In genomic region chr10:96588601-96589419, GRCh38 we compare ENCODE assay signal across 9 cellular contexts. TPM values are rescaled to one million over a fixed set of nuclear protein-coding genes. Genes with fewer than 3 reads are reported as not detected.
DNase-seq lines count a peak whose midpoint lies in the region; ATAC-seq and TF ChIP-seq lines count a peak whose summit lies in the region.
"Had no signal": no experiment of that assay in that cellular context is flagged by ENCODE, and none has a peak within 500 bp of the region (broad histone marks: within the 10 kb centered on the region; RNA-seq: fewer than 3 reads in every experiment).

No MANE protein-coding gene starts in this region.

- H2BK5ac ChIP-seq in IMR-90 (ENCODE audit: low read depth, low read length, poor library complexity, severe bottlenecking) = no peak overlapping the region

- ATAC-seq in GM18909 (IDR thresholded peaks at IDR 0.05; ENCODE audit: poor library complexity, unreplicated experiment) (peak; percentile 46), IMR-90 (ENCODE audit: low read depth) (no peak)
- ATAC-seq: T-helper 17 cell had no signal

- H3K79me2 ChIP-seq in hepatocyte = peaks cover 29% of the 10 kb centered on the region

- in situ Hi-C loops in Caki2 (cut with HindIII; ENCODE audit: low pct_unique_long_range_greater_than_20kb, low sequenced_read_pairs) (no loop called here), IMR-90 (cut with MboI; ENCODE audit: low sequenced_read_pairs) (no loop called here)

- no peak overlapping the region; the same call in 1 of the 2 replicates for H2AK5ac ChIP-seq in IMR-90 (ENCODE audit: low read depth, low read length)

- H3K36me3 ChIP-seq in IMR-90 (ENCODE audit: control insufficient read depth, insufficient read depth, low read length) (no peaks in the 10 kb centered on the region), hepatocyte (replicated peaks; ENCODE audit: insufficient read depth, low read depth) (no peaks in the 10 kb centered on the region), MG63 (peaks cover 15% of the 10 kb centered on the region)

- H4K8ac ChIP-seq in IMR-90 (ENCODE audit: low read depth in 2 of 2, low read length in 2 of 2) = no peak overlapping the region

- H3K23ac ChIP-seq in IMR-90 (ENCODE audit: low read depth, low read length) = no peak overlapping the region

- 100% methylated on average over 1 of the region's 5 CpGs; no CpG with 5 or more reads in 1 of the 2 experiments for WGBS in IMR-90 (ENCODE audit: extremely low coverage in 2 of 2, insufficient read length in 1 of 2), 2 experiments
- 76% methylated on average over 5 of the region's 5 CpGs for WGBS in hepatocyte (ENCODE audit: low lambda C conversion rate, missing lambda C conversion rate)

- no peak overlapping the region for H3K4ac ChIP-seq in IMR-90 (ENCODE audit: low read depth, low read length)

- no peak overlapping the region for H2BK120ac ChIP-seq in IMR-90 (ENCODE audit: low read depth, low read length)

- TF ChIP-seq POLR2A in IMR-90 (IDR thresholded peaks at IDR 0.05; ENCODE audit: low read depth, low read length) = no peak

- H3K56ac ChIP-seq in IMR-90 (ENCODE audit: extremely low read depth, insufficient read depth, low read length) = no peak overlapping the region

- CTCF ChIA-PET in IMR-90 (lab: Yijun Ruan, JAX) = no interaction called here

- H3K9ac ChIP-seq in IMR-90 (ENCODE audit: low read depth, low read length) = no peak overlapping the region

- no peak for TF ChIP-seq CTCF in IMR-90 (conservative IDR thresholded peaks at IDR 0.05; ENCODE audit: low read depth, low read length)
- no peak for TF ChIP-seq CTCF in hepatocyte (IDR thresholded peaks at IDR 0.05; ENCODE audit: poor library complexity)

- H3K9me2 ChIP-seq in hepatocyte (replicated peaks; ENCODE audit: insufficient read depth) = no peaks in the 10 kb centered on the region

- H4K20me1 ChIP-seq in IMR-90 (ENCODE audit: insufficient read depth, low read length) = peaks cover 26% of the 10 kb centered on the region
- peaks cover 22% of the 10 kb centered on the region for H4K20me1 ChIP-seq in hepatocyte (ENCODE audit: insufficient read depth, poor library complexity, severe bottlenecking)

- no peak for TF ChIP-seq RAD21 in IMR-90 (IDR thresholded peaks at IDR 0.05; ENCODE audit: low read length)

- peaks cover 4% of the 10 kb centered on the region; the same call in 1 of the 2 replicates for H3K9me1 ChIP-seq in IMR-90 (ENCODE audit: insufficient read depth, low read length)

- H2AFZ ChIP-seq in IMR-90 (replicated peaks; ENCODE audit: low read length, poor library complexity) (no peak overlapping the region), hepatocyte (no peak overlapping the region)

- intact Hi-C loops in IMR-90 (cut with micrococcal nuclease) = loop anchor here (5.0 kb wide), 1 partner anchor 93 kb away; no protein-coding TSS in a partner anchor

- H3K27ac ChIP-seq in IMR-90 (ENCODE audit: insufficient read depth, low read length) (no peak overlapping the region), hepatocyte (peak overlapping the region; percentile 100)

- H3K4me3 ChIP-seq in IMR-90 (ENCODE audit: insufficient read depth, low read depth, low read length) (no peak overlapping the region), hepatocyte (no peak overlapping the region), MG63 (no peak overlapping the region)

- H3K79me1 ChIP-seq in IMR-90 (ENCODE audit: low read depth in 1 of 2, low read length in 2 of 2) = peaks cover 0 to 13% of the 10 kb centered on the region in 2 experiments; a peak in 2 of 4 replicates

- DNase-seq in Caki2 (ENCODE audit: low read depth) = peak; percentile 44
- peak; percentile 47 for DNase-seq in IMR-90
- DNase-seq in hepatocyte (ENCODE audit: low spot score) = no peak
- DNase-seq in NCI-H1694 treated with DMSO at 0.1 percent for 48 hours (lab: John Stamatoyannopoulos, UW) = no peak
- DNase-seq in T1000 (lab: John Stamatoyannopoulos, UW) = no peak
- DNase-seq in MG63 = no peak
- no peak for DNase-seq in pons (ENCODE audit: low spot score)
- DNase-seq: T-helper 17 cell had no signal

- no peak overlapping the region for H2AK9ac ChIP-seq in IMR-90 (replicated peaks; ENCODE audit: low read depth, low read length, poor library complexity)

- H3K14ac ChIP-seq in IMR-90 (replicated peaks; ENCODE audit: low read depth, low read length) = no peak overlapping the region

- no peak overlapping the region for H4K5ac ChIP-seq in IMR-90 (ENCODE audit: low read depth, low read length)

- H3K4me1 ChIP-seq in IMR-90 (ENCODE audit: control insufficient read depth, insufficient read depth, low read length) = peaks cover 11% of the 10 kb centered on the region
- peaks cover 23% of the 10 kb centered on the region for H3K4me1 ChIP-seq in hepatocyte (ENCODE audit: insufficient read depth)

- no peak overlapping the region for H3K18ac ChIP-seq in IMR-90 (ENCODE audit: low read depth, low read length)

- peak overlapping the region; percentile 32; the same call in 1 of the 2 replicates for H3K4me2 ChIP-seq in IMR-90 (ENCODE audit: low read depth, low read length)
- H3K4me2 ChIP-seq in hepatocyte = peak overlapping the region; percentile 73

- peak overlapping the region; percentile 58; the same call in 1 of the 2 replicates for H2BK20ac ChIP-seq in IMR-90 (ENCODE audit: low read depth, low read length)

- dilution Hi-C loops in IMR-90 (cut with HindIII; ENCODE audit: low sequenced_read_pairs, unreplicated experiment) = no loop called here

- H3K9me3 ChIP-seq in IMR-90 (ENCODE audit: control insufficient read depth, insufficient read depth, low read length) = no peaks in the 10 kb centered on the region
- no peaks in the 10 kb centered on the region for H3K9me3 ChIP-seq in hepatocyte (ENCODE audit: low read depth)
- no peaks in the 10 kb centered on the region for H3K9me3 ChIP-seq in MG63

- no TSS peak for BruUV-seq in IMR-90 (replicated peaks; lab: Mats Ljungman, UMichigan)

- no peak overlapping the region for H2BK15ac ChIP-seq in IMR-90 (ENCODE audit: low read depth, low read length)

- POLR2A ChIA-PET in IMR-90 (lab: Charles Lee; ENCODE audit: unreplicated experiment) = no interaction called here

- H4K91ac ChIP-seq in IMR-90 (ENCODE audit: insufficient read depth, low read depth, low read length) = no peak overlapping the region

- H3K27me3 ChIP-seq in IMR-90 (ENCODE audit: control insufficient read depth, insufficient read depth, low read length) (no peaks in the 10 kb centered on the region), hepatocyte (no peaks in the 10 kb centered on the region), MG63 (no peaks in the 10 kb centered on the region)

TF ChIP-seq in IMR-90, 13 proteins besides CTCF, POLR2A, EP300 and RAD21:
- TF ChIP-seq RFX5 (IDR thresholded peaks at IDR 0.05; ENCODE audit: low read depth, low read length) (no peak), NFE2L2 (IDR thresholded peaks at IDR 0.05; ENCODE audit: low read depth, low read length) (no peak), MXI1 (IDR thresholded peaks at IDR 0.05; ENCODE audit: borderline replicate concordance, low read depth, low read length) (no peak), MAFK (IDR thresholded peaks at IDR 0.05; ENCODE audit: low read depth, low read length) (no peak), RCOR1 (IDR thresholded peaks at IDR 0.05; ENCODE audit: insufficient replicate concordance, low read length) (no peak), CHD1 (IDR thresholded peaks at IDR 0.05; ENCODE audit: low read depth, low read length) (no peak), SMC3 (IDR thresholded peaks at IDR 0.05; ENCODE audit: low read depth, low read length) (no peak), MAZ (IDR thresholded peaks at IDR 0.05; ENCODE audit: borderline replicate concordance, low read depth, low read length) (no peak), CEBPB (IDR thresholded peaks at IDR 0.05; ENCODE audit: low read depth, low read length) (no peak), FOS (IDR thresholded peaks at IDR 0.05; ENCODE audit: low read depth, low read length) (no peak), BHLHE40 (IDR thresholded peaks at IDR 0.05; ENCODE audit: low read depth, low read length) (no peak)
- TF ChIP-seq, protein P1, sequence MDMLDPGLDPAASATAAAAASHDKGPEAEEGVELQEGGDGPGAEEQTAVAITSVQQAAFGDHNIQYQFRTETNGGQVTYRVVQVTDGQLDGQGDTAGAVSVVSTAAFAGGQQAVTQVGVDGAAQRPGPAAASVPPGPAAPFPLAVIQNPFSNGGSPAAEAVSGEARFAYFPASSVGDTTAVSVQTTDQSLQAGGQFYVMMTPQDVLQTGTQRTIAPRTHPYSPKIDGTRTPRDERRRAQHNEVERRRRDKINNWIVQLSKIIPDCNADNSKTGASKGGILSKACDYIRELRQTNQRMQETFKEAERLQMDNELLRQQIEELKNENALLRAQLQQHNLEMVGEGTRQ (IDR thresholded peaks at IDR 0.05; ENCODE audit: low read depth, low read length) = no peak
- TF ChIP-seq, protein P2, sequence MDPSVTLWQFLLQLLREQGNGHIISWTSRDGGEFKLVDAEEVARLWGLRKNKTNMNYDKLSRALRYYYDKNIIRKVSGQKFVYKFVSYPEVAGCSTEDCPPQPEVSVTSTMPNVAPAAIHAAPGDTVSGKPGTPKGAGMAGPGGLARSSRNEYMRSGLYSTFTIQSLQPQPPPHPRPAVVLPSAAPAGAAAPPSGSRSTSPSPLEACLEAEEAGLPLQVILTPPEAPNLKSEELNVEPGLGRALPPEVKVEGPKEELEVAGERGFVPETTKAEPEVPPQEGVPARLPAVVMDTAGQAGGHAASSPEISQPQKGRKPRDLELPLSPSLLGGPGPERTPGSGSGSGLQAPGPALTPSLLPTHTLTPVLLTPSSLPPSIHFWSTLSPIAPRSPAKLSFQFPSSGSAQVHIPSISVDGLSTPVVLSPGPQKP (IDR thresholded peaks at IDR 0.05; ENCODE audit: borderline replicate concordance, low read depth, low read length) = no peak
TF ChIP-seq in IMR-90: peak in this region for 0.

RNA-seq across cellular contexts. Expression of gene TM9SF3, which starts 2.0 kb away (rescaled TPM):
- 13.4 and 32.8 TPM in 2 replicates for total RNA-seq in Caki2 (2014; rRNA removed; shearing (Covaris generic); ENCODE audit: low replicate concordance)
- total RNA-seq in IMR-90 (2012; rRNA removed) (61.8 and 190 TPM in 2 replicates), hepatocyte (158 and 186 TPM in 2 replicates)
- polyA plus RNA-seq in IMR-90 (2012; rRNA removed) (20.3 and 33.7 TPM in 2 replicates), hepatocyte (128 and 141 TPM in 2 replicates)
- 8.5 and 11.4 TPM in 2 replicates for polyA plus RNA-seq in IMR-90 (2012; cell fraction: cytosol; rRNA removed)
- polyA plus RNA-seq in IMR-90 (2012; cell fraction: nucleus; rRNA removed; ENCODE audit: low replicate concordance) = 5.0 and 28.0 TPM in 2 replicates
- total RNA-seq in MG63 (2014; rRNA removed; shearing (Covaris generic); ENCODE audit: low replicate concordance) = 28.2 and 45.5 TPM in 2 replicates

Comparison
In these comparisons a context has a peak if more than half of its experiments do, and no peak if none do; other contexts are left out.
1. DNase-seq: peak in Caki2 (single experiment) and IMR-90 (single experiment); none in hepatocyte (single experiment), NCI-H1694 treated with DMSO at 0.1 percent for 48 hours (single experiment), T1000 (single experiment), MG63 (single experiment) and pons (single experiment).